In the genomic region with DNA sequence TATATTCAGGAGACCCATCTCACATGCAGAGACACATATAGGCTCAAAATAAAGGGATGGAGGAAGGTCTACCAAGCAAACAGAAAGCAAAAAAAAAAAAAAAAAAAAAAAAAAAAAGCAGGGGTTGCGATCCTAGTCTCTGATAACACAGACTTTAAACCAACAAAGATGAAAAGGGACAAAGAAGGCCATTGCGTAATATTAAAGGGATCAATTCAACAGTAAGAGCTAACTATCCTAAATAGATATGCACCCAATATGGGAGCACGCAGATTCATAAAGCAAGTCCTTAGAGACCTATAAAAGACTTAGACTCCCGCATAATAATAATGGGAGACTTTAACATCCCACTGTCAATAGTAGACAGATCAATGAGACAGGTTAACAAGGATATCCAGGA, we compare ENCODE assay signal across 21 cellular contexts. TPM values are rescaled to one million over a fixed set of nuclear protein-coding genes. Genes with fewer than 3 reads are reported as not detected.
"Had no signal": no experiment of that assay in that cellular context is flagged by ENCODE, and none has a peak within 500 bp of the region (broad histone marks: within the 10 kb centered on the region; RNA-seq: fewer than 3 reads in every experiment).

No MANE protein-coding gene starts in this region.

RNA-seq across cellular contexts. Expression of a gene that starts 13.7 kb away (rescaled TPM):
- total RNA-seq: activated naive CD4-positive, alpha-beta T cell treated with anti-CD3 and anti-CD28 coated beads for 36 hours; activated naive CD4-positive, alpha-beta T cell treated with anti-CD3 and anti-CD28 coated beads, Interleukin-2, amount 50 U/mL, for 72 hours; activated naive CD8-positive, alpha-beta T cell treated with anti-CD3 and anti-CD28 coated beads for 36 hours; activated naive CD8-positive, alpha-beta T cell treated with anti-CD3 and anti-CD28 coated beads, Interleukin-2, amount 10 ng/mL, durations not matched to agents 7 days and 5 days; activated T-cell treated with anti-CD3 and anti-CD28 coated beads, Interleukin-2, amount 50 U/mL, for 4 hours; activated T-cell treated with anti-CD3 and anti-CD28 coated beads, Interleukin-2, amount 50 U/mL, for 72 hours; activated T-helper 1 cell treated with anti-CD3 and anti-CD28 coated beads, Interleukin-12 subunit alpha, Interleukin-12 subunit beta, Interleukin-2, Interleukin-4 antibody, amounts not matched to agents 30 ng/mL and 10 ng/mL and 1 ng/mL, durations not matched to agents 14 hours and 24 hours and 36 hours; activated T-helper 17 cell treated with anti-CD3 and anti-CD28 coated beads, Interleukin-2, amount 50 U/mL, for 72 hours; activated T-helper 2 cell treated with anti-CD3 and anti-CD28 coated beads, Interferon-gamma antibody, Interleukin-2, Interleukin-4, amounts not matched to agents 10 μg/mL and 5 μg/mL and 100 μg/mL, durations not matched to agents 14 hours and 24 hours and 36 hours; adrenal gland; aorta; ascending aorta; astrocyte; body of pancreas; breast epithelium; bronchial epithelial cell; cardiac muscle cell; cardiac septum; cerebellum; chondrocyte had no signal
- polyA plus RNA-seq: adipose tissue, adrenal gland, aorta, cardiac muscle cell had no signal

RNA-seq across cellular contexts. Expression of a gene that starts 41.1 kb away (rescaled TPM):
- total RNA-seq: activated naive CD8-positive, alpha-beta T cell treated with anti-CD3 and anti-CD28 coated beads for 36 hours; activated naive CD8-positive, alpha-beta T cell treated with anti-CD3 and anti-CD28 coated beads, Interleukin-2, amount 10 ng/mL, durations not matched to agents 7 days and 5 days; activated T-cell treated with anti-CD3 and anti-CD28 coated beads, Interleukin-2, amount 50 U/mL, for 4 hours; activated T-cell treated with anti-CD3 and anti-CD28 coated beads, Interleukin-2, amount 50 U/mL, for 72 hours; activated T-helper 1 cell treated with anti-CD3 and anti-CD28 coated beads, Interleukin-12 subunit alpha, Interleukin-12 subunit beta, Interleukin-2, Interleukin-4 antibody, amounts not matched to agents 30 ng/mL and 10 ng/mL and 1 ng/mL, durations not matched to agents 14 hours and 24 hours and 36 hours; activated T-helper 2 cell treated with anti-CD3 and anti-CD28 coated beads, Interferon-gamma antibody, Interleukin-2, Interleukin-4, amounts not matched to agents 10 μg/mL and 5 μg/mL and 100 μg/mL, durations not matched to agents 14 hours and 24 hours and 36 hours; adrenal gland; aorta; ascending aorta; cardiac muscle cell; cardiac septum; cerebellum; chondrocyte had no signal
